Comparison of ENCODE assay signal across 12 cellular contexts in the genomic region with DNA sequence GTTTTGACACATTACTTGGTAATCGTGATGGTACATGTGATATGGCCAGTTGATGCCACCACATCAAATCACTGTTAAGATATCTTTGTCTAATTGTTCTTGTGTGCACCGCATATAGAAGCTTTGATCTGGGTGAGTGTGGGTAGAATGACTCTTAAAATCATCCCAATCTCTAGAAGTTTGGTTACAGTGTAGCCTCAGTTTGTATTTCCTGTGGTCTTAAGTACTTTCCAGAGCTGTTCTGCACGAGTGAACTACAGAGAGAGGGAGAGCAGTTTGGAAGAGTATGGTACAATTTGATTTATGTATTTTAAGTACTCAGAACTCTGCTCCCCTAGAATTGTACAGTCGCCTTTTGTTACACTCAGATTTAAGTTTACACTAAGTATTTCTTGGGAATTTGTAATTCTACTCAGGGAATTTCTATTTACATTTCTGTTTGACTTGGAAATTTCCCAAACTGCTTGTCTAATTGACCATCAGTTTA. TPM values are rescaled to one million over a fixed set of nuclear protein-coding genes. Genes with fewer than 3 reads are reported as not detected.
DNase-seq lines count a peak whose midpoint lies in the region; ATAC-seq, FAIRE-seq and TF ChIP-seq lines count a peak whose summit lies in the region.
"Had no signal": no experiment of that assay in that cellular context is flagged by ENCODE, and none has a peak within 500 bp of the region (broad histone marks: within the 10 kb centered on the region; RNA-seq: fewer than 3 reads in every experiment).

No MANE protein-coding gene starts in this region.

- peaks cover 70% of the 10 kb centered on the region for H3K4me1 Mint-ChIP-seq in activated T-cell treated with anti-CD3 and anti-CD28 coated beads, Interleukin-2, amount 50 U/mL, for 24 hours (ENCODE audit: low read depth)
- H3K4me1 Mint-ChIP-seq in T-cell, result peaks cover 68 to 72% (median 70%) of the 10 kb centered on the region in 3 donors
- H3K4me1 Mint-ChIP-seq in effector memory CD8-positive, alpha-beta T cell (ENCODE audit: low read depth in 2 of 2), result peaks cover 9 to 19% of the 10 kb centered on the region in 2 donors
- peaks cover 52% of the 10 kb centered on the region for H3K4me1 Mint-ChIP-seq in stimulated activated effector memory CD8-positive, alpha-beta T cell treated with anti-CD3 and anti-CD28 coated beads, Interleukin-12 subunit alpha, Interleukin-12 subunit beta, amount 100 ng/mL, for 72 hours

- FAIRE-seq in H54 (lab: Jason Lieb, UNC), result no peak

- peaks cover 6% of the 10 kb centered on the region for H3K9me3 Mint-ChIP-seq in activated T-cell treated with anti-CD3 and anti-CD28 coated beads, Interleukin-2, amount 50 U/mL, for 24 hours
- peaks cover 0 to 3% (median 0%) of the 10 kb centered on the region in 3 donors for H3K9me3 Mint-ChIP-seq in T-cell
- H3K9me3 Mint-ChIP-seq in effector memory CD8-positive, alpha-beta T cell, result no peaks in the 10 kb centered on the region
- no peaks in the 10 kb centered on the region for H3K9me3 Mint-ChIP-seq in stimulated activated effector memory CD8-positive, alpha-beta T cell treated with anti-CD3 and anti-CD28 coated beads, Interleukin-12 subunit alpha, Interleukin-12 subunit beta, amount 100 ng/mL, for 72 hours
- H3K9me3 Mint-ChIP-seq: memory B cell had no signal

- H3K27me3 Mint-ChIP-seq in activated T-cell treated with anti-CD3 and anti-CD28 coated beads, Interleukin-2, amount 50 U/mL, for 24 hours, result no peaks in the 10 kb centered on the region
- H3K27me3 Mint-ChIP-seq in T-cell, result no peaks in the 10 kb centered on the region
- peaks cover 0 to 5% of the 10 kb centered on the region in 2 donors for H3K27me3 Mint-ChIP-seq in effector memory CD8-positive, alpha-beta T cell
- H3K27me3 Mint-ChIP-seq: memory B cell had no signal

- no peak overlapping the region for H3K4me3 Mint-ChIP-seq in activated T-cell treated with anti-CD3 and anti-CD28 coated beads, Interleukin-2, amount 50 U/mL, for 24 hours
- peak overlapping the region; percentile 19 to 44 (median 40) for H3K4me3 Mint-ChIP-seq in T-cell
- H3K4me3 Mint-ChIP-seq in effector memory CD8-positive, alpha-beta T cell, result peak overlapping the region in 1 of 2 donors; percentile 2
- no peak overlapping the region for H3K4me3 Mint-ChIP-seq in stimulated activated effector memory CD8-positive, alpha-beta T cell treated with anti-CD3 and anti-CD28 coated beads, Interleukin-12 subunit alpha, Interleukin-12 subunit beta, amount 100 ng/mL, for 72 hours
- H3K4me3 Mint-ChIP-seq: memory B cell had no signal

- TF ChIP-seq POLR2A in H54 (IDR thresholded peaks at IDR 0.05; ENCODE audit: low read depth, low read length), result no peak

- CTCF ChIA-PET in T-cell (lab: Charles Lee), result interaction anchor here in 1 of 2 donors (1.0 kb wide), 1 partner anchor 13 kb away, joined by 4 read pairs; no protein-coding TSS in a partner anchor

- peak overlapping the region; percentile 44 for H3K27ac Mint-ChIP-seq in activated T-cell treated with anti-CD3 and anti-CD28 coated beads, Interleukin-2, amount 50 U/mL, for 24 hours
- H3K27ac Mint-ChIP-seq in T-cell, result no peak overlapping the region
- H3K27ac Mint-ChIP-seq in effector memory CD8-positive, alpha-beta T cell, result no peak overlapping the region
- H3K27ac Mint-ChIP-seq in stimulated activated effector memory CD8-positive, alpha-beta T cell treated with anti-CD3 and anti-CD28 coated beads, Interleukin-12 subunit alpha, Interleukin-12 subunit beta, amount 100 ng/mL, for 72 hours, result no peak overlapping the region
- H3K27ac Mint-ChIP-seq: memory B cell had no signal

- DNase-seq in activated T-cell treated with anti-CD3 and anti-CD28 coated beads, Interleukin-2, amount 50 U/mL, for 24 hours, result no peak
- no peak for DNase-seq in activated T-cell treated with anti-CD3 and anti-CD28 coated beads, Interleukin-2, amount 50 U/mL, for 1 hour
- peak in 21 of 34 experiments; percentile 10 to 68 (median 34) for DNase-seq in T-cell
- no peak for DNase-seq in effector memory CD8-positive, alpha-beta T cell
- no peak for DNase-seq in stimulated activated effector memory CD8-positive, alpha-beta T cell treated with anti-CD3 and anti-CD28 coated beads, Interleukin-12 subunit alpha, Interleukin-12 subunit beta, amount 100 ng/mL, for 72 hours (ENCODE audit: low spot score in 2 of 2)
- no peak for DNase-seq in H54 (ENCODE audit: insufficient read length, low spot score)
- DNase-seq: gastrocnemius medialis, MG63, NCI-H2227 treated with DMSO at 0.1 percent for 48 hours had no signal

- ATAC-seq in T-cell (replicated peaks in 1 of 4) (peak; percentile 84 to 94 (median 92)), GM18867 (IDR thresholded peaks at IDR 0.05; ENCODE audit: unreplicated experiment) (no peak), GM18907 (IDR thresholded peaks at IDR 0.05; ENCODE audit: unreplicated experiment) (no peak)
- peak; percentile 89 for ATAC-seq in effector memory CD8-positive, alpha-beta T cell (replicated peaks)
- peak; percentile 91 for ATAC-seq in stimulated activated effector memory CD8-positive, alpha-beta T cell treated with anti-CD3 and anti-CD28 coated beads, Interleukin-12 subunit alpha, Interleukin-12 subunit beta, amount 100 ng/mL, for 72 hours
- ATAC-seq: gastrocnemius medialis had no signal

- POLR2A ChIA-PET in T-cell (lab: Charles Lee), result no interaction called here

- peaks cover 34% of the 10 kb centered on the region for H3K36me3 Mint-ChIP-seq in activated T-cell treated with anti-CD3 and anti-CD28 coated beads, Interleukin-2, amount 50 U/mL, for 24 hours (ENCODE audit: low read depth)
- peaks cover 6% of the 10 kb centered on the region for H3K36me3 Mint-ChIP-seq in T-cell
- peaks cover 4% of the 10 kb centered on the region for H3K36me3 Mint-ChIP-seq in effector memory CD8-positive, alpha-beta T cell (ENCODE audit: insufficient read depth)
- peaks cover 29% of the 10 kb centered on the region for H3K36me3 Mint-ChIP-seq in stimulated activated effector memory CD8-positive, alpha-beta T cell treated with anti-CD3 and anti-CD28 coated beads, Interleukin-12 subunit alpha, Interleukin-12 subunit beta, amount 100 ng/mL, for 72 hours

RNA-seq across cellular contexts. Expression of gene SNX9, which starts 37.5 kb away (rescaled TPM):
- 10 to 100 TPM; 20.5 to 25.9 (median 23.7) TPM for total RNA-seq in T-cell

Comparison
In these comparisons a context has a peak if more than half of its experiments do, and no peak if none do; other contexts are left out.
1. DNase-seq: peak in T-cell (21 of 34); none in activated T-cell treated with anti-CD3 and anti-CD28 coated beads, Interleukin-2, amount 50 U/mL, for 24 hours (single experiment), activated T-cell treated with anti-CD3 and anti-CD28 coated beads, Interleukin-2, amount 50 U/mL, for 1 hour (single experiment), effector memory CD8-positive, alpha-beta T cell (0 of 3), stimulated activated effector memory CD8-positive, alpha-beta T cell treated with anti-CD3 and anti-CD28 coated beads, Interleukin-12 subunit alpha, Interleukin-12 subunit beta, amount 100 ng/mL, for 72 hours (0 of 2) and H54 (single experiment).
2. H3K4me3 Mint-ChIP-seq: peak in T-cell (3 of 3); none in activated T-cell treated with anti-CD3 and anti-CD28 coated beads, Interleukin-2, amount 50 U/mL, for 24 hours (single experiment) and stimulated activated effector memory CD8-positive, alpha-beta T cell treated with anti-CD3 and anti-CD28 coated beads, Interleukin-12 subunit alpha, Interleukin-12 subunit beta, amount 100 ng/mL, for 72 hours (single experiment).
3. ATAC-seq: peak in T-cell (4 of 4), effector memory CD8-positive, alpha-beta T cell (single experiment) and stimulated activated effector memory CD8-positive, alpha-beta T cell treated with anti-CD3 and anti-CD28 coated beads, Interleukin-12 subunit alpha, Interleukin-12 subunit beta, amount 100 ng/mL, for 72 hours (single experiment); none in GM18867 (single experiment) and GM18907 (single experiment).